Comparison of ENCODE assay signal across 12 cellular contexts in the genomic region with DNA sequence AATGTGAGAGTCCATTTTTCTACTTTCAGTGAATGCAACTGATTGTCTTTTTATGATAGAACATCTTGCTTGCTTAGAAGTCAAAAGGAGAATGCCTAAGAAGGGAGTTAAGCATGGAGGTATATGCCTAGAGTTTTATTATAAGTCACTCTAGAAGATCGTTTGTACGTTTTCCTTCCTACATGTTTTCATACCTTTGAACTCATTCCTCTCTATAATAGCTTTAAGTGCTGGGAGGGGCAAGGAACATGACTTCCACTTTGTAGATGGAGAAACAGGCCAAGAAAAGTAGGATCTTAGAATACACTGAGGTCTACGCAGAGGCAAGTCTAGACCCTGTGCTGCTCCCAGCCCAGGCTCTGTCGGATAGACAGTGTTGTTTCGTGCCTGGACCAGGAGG.
DNase-seq lines count a peak whose midpoint lies in the region; ATAC-seq and TF ChIP-seq lines count a peak whose summit lies in the region.
"Had no signal": no experiment of that assay in that cellular context is flagged by ENCODE, and none has a peak within 500 bp of the region (broad histone marks: within the 10 kb centered on the region; RNA-seq: fewer than 3 reads in every experiment).

No MANE protein-coding gene starts in this region.

- whole genome bisulfite sequencing in suprapubic skin = 77% methylated on average over 5 of the region's 5 CpGs

- peaks cover 82% of the 10 kb centered on the region for H3K4me1 Mint-ChIP-seq in activated CD4-positive, alpha-beta T cell treated with anti-CD3 and anti-CD28 coated beads, Interleukin-2, amount 10 ng/mL, durations not matched to agents 7 days and 5 days
- H3K4me1 Mint-ChIP-seq in activated CD4-positive, alpha-beta T cell treated with anti-CD3 and anti-CD28 coated beads, Interleukin-2, amount 10 ng/mL, durations not matched to agents 24 days and 14 days = peaks cover 50% of the 10 kb centered on the region

- no peaks in the 10 kb centered on the region for H3K9me3 Mint-ChIP-seq in activated CD4-positive, alpha-beta T cell treated with anti-CD3 and anti-CD28 coated beads, Interleukin-2, amount 10 ng/mL, durations not matched to agents 7 days and 5 days
- H3K9me3 Mint-ChIP-seq in activated CD4-positive, alpha-beta T cell treated with anti-CD3 and anti-CD28 coated beads, Interleukin-2, amount 10 ng/mL, durations not matched to agents 24 days and 14 days = no peaks in the 10 kb centered on the region
- H3K9me3 Mint-ChIP-seq: activated T-helper 1 cell treated with anti-CD3 and anti-CD28 coated beads, Interleukin-12 subunit alpha, Interleukin-12 subunit beta, Interleukin-2, Interleukin-4 antibody, amounts not matched to agents 30 ng/mL and 10 ng/mL and 1 ng/mL, durations not matched to agents 14 hours and 24 hours and 36 hours; type B pancreatic cell had no signal

- TF ChIP-seq EP300 in suprapubic skin (IDR thresholded peaks at IDR 0.05) = no peak

- no peak overlapping the region for H3K4me3 Mint-ChIP-seq in activated CD4-positive, alpha-beta T cell treated with anti-CD3 and anti-CD28 coated beads, Interleukin-2, amount 10 ng/mL, durations not matched to agents 7 days and 5 days
- no peak overlapping the region for H3K4me3 Mint-ChIP-seq in activated CD4-positive, alpha-beta T cell treated with anti-CD3 and anti-CD28 coated beads, Interleukin-2, amount 10 ng/mL, durations not matched to agents 24 days and 14 days
- H3K4me3 Mint-ChIP-seq: activated T-helper 1 cell treated with anti-CD3 and anti-CD28 coated beads, Interleukin-12 subunit alpha, Interleukin-12 subunit beta, Interleukin-2, Interleukin-4 antibody, amounts not matched to agents 30 ng/mL and 10 ng/mL and 1 ng/mL, durations not matched to agents 14 hours and 24 hours and 36 hours; type B pancreatic cell had no signal

- ATAC-seq in lower lobe of right lung (no peak), HG02642 (IDR thresholded peaks at IDR 0.05; ENCODE audit: poor library complexity, unreplicated experiment) (no peak)

- no peaks in the 10 kb centered on the region for H3K9me3 ChIP-seq in ascending aorta
- no peaks in the 10 kb centered on the region for H3K9me3 ChIP-seq in lower lobe of right lung
- H3K9me3 ChIP-seq in suprapubic skin = no peaks in the 10 kb centered on the region

- peaks cover 8% of the 10 kb centered on the region for H3K36me3 Mint-ChIP-seq in activated CD4-positive, alpha-beta T cell treated with anti-CD3 and anti-CD28 coated beads, Interleukin-2, amount 10 ng/mL, durations not matched to agents 7 days and 5 days (ENCODE audit: low read depth)
- H3K36me3 Mint-ChIP-seq in activated CD4-positive, alpha-beta T cell treated with anti-CD3 and anti-CD28 coated beads, Interleukin-2, amount 10 ng/mL, durations not matched to agents 24 days and 14 days (ENCODE audit: low read depth) = no peaks in the 10 kb centered on the region
- H3K36me3 Mint-ChIP-seq: type B pancreatic cell had no signal

- CTCF ChIA-PET in activated CD4-positive, alpha-beta T cell treated with anti-CD3 and anti-CD28 coated beads, Interleukin-2, amount 10 ng/mL, durations not matched to agents 7 days and 5 days (lab: Charles Lee) = interaction anchor here (3.6 kb wide), 1 partner anchor 10 kb away, joined by 15 read pairs; no protein-coding TSS in a partner anchor

- POLR2A ChIA-PET in activated CD4-positive, alpha-beta T cell treated with anti-CD3 and anti-CD28 coated beads, Interleukin-2, amount 10 ng/mL, durations not matched to agents 7 days and 5 days (lab: Charles Lee) = no interaction called here

- H3K4me3 ChIP-seq in ascending aorta (no peak overlapping the region), lower lobe of right lung (no peak overlapping the region), suprapubic skin (no peak overlapping the region)
- H3K4me3 ChIP-seq: SK-N-MC had no signal

- TF ChIP-seq POLR2A in suprapubic skin (IDR thresholded peaks at IDR 0.05) = no peak

- peak overlapping the region; percentile 95 for H3K27ac Mint-ChIP-seq in activated CD4-positive, alpha-beta T cell treated with anti-CD3 and anti-CD28 coated beads, Interleukin-2, amount 10 ng/mL, durations not matched to agents 7 days and 5 days
- H3K27ac Mint-ChIP-seq in activated CD4-positive, alpha-beta T cell treated with anti-CD3 and anti-CD28 coated beads, Interleukin-2, amount 10 ng/mL, durations not matched to agents 24 days and 14 days = no peak overlapping the region
- H3K27ac Mint-ChIP-seq: activated T-helper 1 cell treated with anti-CD3 and anti-CD28 coated beads, Interleukin-12 subunit alpha, Interleukin-12 subunit beta, Interleukin-2, Interleukin-4 antibody, amounts not matched to agents 30 ng/mL and 10 ng/mL and 1 ng/mL, durations not matched to agents 14 hours and 24 hours and 36 hours; type B pancreatic cell had no signal

- intact Hi-C loops in activated CD4-positive, alpha-beta T cell treated with anti-CD3 and anti-CD28 coated beads, Interleukin-2, amount 10 ng/mL, durations not matched to agents 24 days and 14 days (cut with micrococcal nuclease) = loop anchor here (1.0 kb wide), 1 partner anchor 9 kb away; no protein-coding TSS in a partner anchor
- intact Hi-C loops in ascending aorta (cut with DNase I) (no loop called here), lower lobe of right lung (cut with DNase I) (no loop called here)

- TF ChIP-seq CTCF in ascending aorta (IDR thresholded peaks at IDR 0.05) = no peak
- no peak for TF ChIP-seq CTCF in lower lobe of right lung (IDR thresholded peaks at IDR 0.05)
- no peak for TF ChIP-seq CTCF in suprapubic skin (IDR thresholded peaks at IDR 0.05)

- H3K36me3 ChIP-seq in ascending aorta (peaks cover 12 to 42% of the 10 kb centered on the region in 2 donors), lower lobe of right lung (no peaks in the 10 kb centered on the region), suprapubic skin (peaks cover 4% of the 10 kb centered on the region)

- no peaks in the 10 kb centered on the region for H3K27me3 Mint-ChIP-seq in activated CD4-positive, alpha-beta T cell treated with anti-CD3 and anti-CD28 coated beads, Interleukin-2, amount 10 ng/mL, durations not matched to agents 7 days and 5 days
- no peaks in the 10 kb centered on the region for H3K27me3 Mint-ChIP-seq in activated CD4-positive, alpha-beta T cell treated with anti-CD3 and anti-CD28 coated beads, Interleukin-2, amount 10 ng/mL, durations not matched to agents 24 days and 14 days

- DNase-seq in activated CD4-positive, alpha-beta T cell treated with anti-CD3 and anti-CD28 coated beads, Interleukin-2, amount 10 ng/mL, durations not matched to agents 7 days and 5 days = no peak
- no peak for DNase-seq in activated CD4-positive, alpha-beta T cell treated with anti-CD3 and anti-CD28 coated beads, Interleukin-2, amount 10 ng/mL, durations not matched to agents 24 days and 14 days
- no peak for DNase-seq in ascending aorta (ENCODE audit: low spot score in 2 of 2)
- DNase-seq in lower lobe of right lung = no peak
- DNase-seq in suprapubic skin (ENCODE audit: low spot score in 2 of 2) = no peak
- no peak for DNase-seq in COLO668 (lab: John Stamatoyannopoulos, UW; ENCODE audit: unreplicated experiment)
- no peak for DNase-seq in NCI-H774 (lab: John Stamatoyannopoulos, UW)
- DNase-seq: NCI-H1694 treated with DMSO at 0.1 percent for 48 hours had no signal

- H3K27ac ChIP-seq in ascending aorta (peak overlapping the region; percentile 92 to 99), lower lobe of right lung (peak overlapping the region; percentile 88), suprapubic skin (peak overlapping the region; percentile 100)
- H3K27ac ChIP-seq: SK-N-MC had no signal

- no peaks in the 10 kb centered on the region for H3K27me3 ChIP-seq in ascending aorta
- H3K27me3 ChIP-seq in lower lobe of right lung (ENCODE audit: low read depth) = no peaks in the 10 kb centered on the region
- H3K27me3 ChIP-seq in suprapubic skin = no peaks in the 10 kb centered on the region

- peaks cover 67 to 100% of the 10 kb centered on the region in 2 donors for H3K4me1 ChIP-seq in ascending aorta
- peaks cover 99% of the 10 kb centered on the region for H3K4me1 ChIP-seq in lower lobe of right lung
- peaks cover 100% of the 10 kb centered on the region for H3K4me1 ChIP-seq in suprapubic skin
